1 cellular context compared by ENCODE assay signal in the genomic region with DNA sequence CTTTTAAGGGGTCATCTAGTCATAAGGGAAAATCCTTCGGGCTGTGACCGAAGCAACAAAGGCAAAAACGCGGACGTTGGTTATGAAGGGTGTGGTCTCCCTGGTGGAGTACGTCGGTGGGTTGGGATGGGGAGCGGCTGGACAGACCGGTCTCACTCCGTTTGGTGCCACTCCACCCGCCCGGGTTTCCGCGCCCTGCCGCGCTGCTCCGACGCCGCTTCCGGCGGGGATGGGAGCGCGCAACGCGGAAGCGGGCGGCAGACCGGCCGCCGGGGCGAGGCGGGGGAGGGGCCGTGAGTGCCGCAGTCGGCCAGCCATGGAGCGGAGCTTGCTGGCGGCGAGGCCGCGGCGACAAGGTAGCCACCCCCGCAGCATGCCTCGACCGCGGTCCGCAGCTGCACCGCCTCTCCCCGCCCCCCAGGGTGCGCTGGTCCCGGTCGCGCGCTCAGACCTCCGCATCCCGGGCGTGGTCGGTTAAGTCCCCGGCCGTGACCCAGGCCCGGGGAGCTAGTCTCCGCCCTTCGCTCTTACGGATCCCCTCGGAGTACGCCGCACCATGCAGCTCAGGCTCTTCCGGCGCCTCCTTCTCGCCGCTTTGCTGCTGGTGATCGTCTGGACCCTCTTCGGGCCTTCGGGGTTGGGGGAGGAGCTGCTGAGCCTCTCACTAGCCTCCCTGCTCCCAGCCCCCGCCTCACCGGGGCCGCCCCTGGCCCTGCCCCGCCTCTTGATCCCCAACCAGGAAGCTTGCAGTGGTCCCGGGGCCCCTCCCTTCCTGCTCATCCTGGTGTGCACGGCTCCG.
TF ChIP-seq lines count a peak whose summit lies in the region.

A gene with protein sequence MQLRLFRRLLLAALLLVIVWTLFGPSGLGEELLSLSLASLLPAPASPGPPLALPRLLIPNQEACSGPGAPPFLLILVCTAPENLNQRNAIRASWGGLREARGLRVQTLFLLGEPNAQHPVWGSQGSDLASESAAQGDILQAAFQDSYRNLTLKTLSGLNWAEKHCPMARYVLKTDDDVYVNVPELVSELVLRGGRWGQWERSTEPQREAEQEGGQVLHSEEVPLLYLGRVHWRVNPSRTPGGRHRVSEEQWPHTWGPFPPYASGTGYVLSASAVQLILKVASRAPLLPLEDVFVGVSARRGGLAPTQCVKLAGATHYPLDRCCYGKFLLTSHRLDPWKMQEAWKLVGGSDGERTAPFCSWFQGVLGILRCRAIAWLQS (plus strand): TSS at position 260 of the 799 bp plus-strand sequence. CDS start 297 bp downstream, at position 557.

TF ChIP-seq in K562, 482 proteins besides CTCF, POLR2A, EP300 and RAD21 (continued from another document and continues in another):
- TF ChIP-seq ZNF274 (IDR thresholded peaks at IDR 0.05; ENCODE audit: borderline replicate concordance, low read depth, low read length): no peak; the same call in 1 of the 2 replicates
- TF ChIP-seq SIRT6 (IDR thresholded peaks at IDR 0.05; ENCODE audit: low read depth, low read length): peak; percentile 94
- TF ChIP-seq, protein P1, sequence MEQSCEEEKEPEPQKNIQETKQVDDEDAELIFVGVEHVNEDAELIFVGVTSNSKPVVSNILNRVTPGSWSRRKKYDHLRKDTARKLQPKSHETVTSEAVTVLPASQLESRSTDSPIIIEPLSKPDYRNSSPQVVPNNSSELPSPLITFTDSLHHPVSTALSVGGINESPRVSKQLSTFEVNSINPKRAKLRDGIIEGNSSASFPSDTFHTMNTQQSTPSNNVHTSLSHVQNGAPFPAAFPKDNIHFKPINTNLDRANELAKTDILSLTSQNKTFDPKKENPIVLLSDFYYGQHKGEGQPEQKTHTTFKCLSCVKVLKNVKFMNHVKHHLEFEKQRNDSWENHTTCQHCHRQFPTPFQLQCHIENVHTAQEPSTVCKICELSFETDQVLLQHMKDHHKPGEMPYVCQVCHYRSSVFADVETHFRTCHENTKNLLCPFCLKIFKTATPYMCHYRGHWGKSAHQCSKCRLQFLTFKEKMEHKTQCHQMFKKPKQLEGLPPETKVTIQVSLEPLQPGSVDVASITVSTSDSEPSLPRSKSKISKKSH (CRISPR knock-in tag; IDR thresholded peaks at IDR 0.05): no peak
- no peak for TF ChIP-seq ZNF699 (CRISPR knock-in tag; IDR thresholded peaks at IDR 0.05; ENCODE audit: insufficient replicate concordance)
- peak; percentile 68 for TF ChIP-seq BHLHE40 (IDR thresholded peaks at IDR 0.05; ENCODE audit: low read length)
- TF ChIP-seq RBBP5 (IDR thresholded peaks at IDR 0.05; ENCODE audit: borderline replicate concordance, insufficient read depth, low read length, poor library complexity, severe bottlenecking): peak; percentile 85
- no peak for TF ChIP-seq JUNB (CRISPR knock-in tag; conservative IDR thresholded peaks at IDR 0.05)
- TF ChIP-seq, protein P2, sequence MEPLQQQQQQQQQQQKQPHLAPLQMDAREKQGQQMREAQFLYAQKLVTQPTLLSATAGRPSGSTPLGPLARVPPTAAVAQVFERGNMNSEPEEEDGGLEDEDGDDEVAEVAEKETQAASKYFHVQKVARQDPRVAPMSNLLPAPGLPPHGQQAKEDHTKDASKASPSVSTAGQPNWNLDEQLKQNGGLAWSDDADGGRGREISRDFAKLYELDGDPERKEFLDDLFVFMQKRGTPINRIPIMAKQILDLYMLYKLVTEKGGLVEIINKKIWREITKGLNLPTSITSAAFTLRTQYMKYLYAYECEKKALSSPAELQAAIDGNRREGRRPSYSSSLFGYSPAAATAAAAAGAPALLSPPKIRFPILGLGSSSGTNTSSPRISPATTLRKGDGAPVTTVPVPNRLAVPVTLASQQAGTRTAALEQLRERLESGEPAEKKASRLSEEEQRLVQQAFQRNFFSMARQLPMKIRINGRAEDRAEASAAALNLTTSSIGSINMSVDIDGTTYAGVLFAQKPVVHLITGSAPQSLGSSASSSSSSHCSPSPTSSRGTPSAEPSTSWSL (CRISPR knock-in tag; IDR thresholded peaks at IDR 0.05; ENCODE audit: borderline replicate concordance): no peak
- TF ChIP-seq, protein P3, sequence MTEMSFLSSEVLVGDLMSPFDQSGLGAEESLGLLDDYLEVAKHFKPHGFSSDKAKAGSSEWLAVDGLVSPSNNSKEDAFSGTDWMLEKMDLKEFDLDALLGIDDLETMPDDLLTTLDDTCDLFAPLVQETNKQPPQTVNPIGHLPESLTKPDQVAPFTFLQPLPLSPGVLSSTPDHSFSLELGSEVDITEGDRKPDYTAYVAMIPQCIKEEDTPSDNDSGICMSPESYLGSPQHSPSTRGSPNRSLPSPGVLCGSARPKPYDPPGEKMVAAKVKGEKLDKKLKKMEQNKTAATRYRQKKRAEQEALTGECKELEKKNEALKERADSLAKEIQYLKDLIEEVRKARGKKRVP (CRISPR knock-in tag; IDR thresholded peaks at IDR 0.05): no peak
- no peak for TF ChIP-seq CSDE1 (IDR thresholded peaks at IDR 0.05)
- TF ChIP-seq SMAD2 (IDR thresholded peaks at IDR 0.05; ENCODE audit: low read depth, low read length): no peak
- TF ChIP-seq CHD1 (IDR thresholded peaks at IDR 0.05; ENCODE audit: low read length): no peak
- no peak for TF ChIP-seq HIVEP1 (CRISPR knock-in tag; IDR thresholded peaks at IDR 0.05)
- no peak; the same call in 1 of the 2 replicates for TF ChIP-seq PHB (CRISPR knock-in tag; IDR thresholded peaks at IDR 0.05)
- no peak for TF ChIP-seq CREBBP (IDR thresholded peaks at IDR 0.05; ENCODE audit: low read depth, low read length)
- no peak for TF ChIP-seq TAF15 (IDR thresholded peaks at IDR 0.05; ENCODE audit: low read depth, low read length)
- TF ChIP-seq, protein P4, sequence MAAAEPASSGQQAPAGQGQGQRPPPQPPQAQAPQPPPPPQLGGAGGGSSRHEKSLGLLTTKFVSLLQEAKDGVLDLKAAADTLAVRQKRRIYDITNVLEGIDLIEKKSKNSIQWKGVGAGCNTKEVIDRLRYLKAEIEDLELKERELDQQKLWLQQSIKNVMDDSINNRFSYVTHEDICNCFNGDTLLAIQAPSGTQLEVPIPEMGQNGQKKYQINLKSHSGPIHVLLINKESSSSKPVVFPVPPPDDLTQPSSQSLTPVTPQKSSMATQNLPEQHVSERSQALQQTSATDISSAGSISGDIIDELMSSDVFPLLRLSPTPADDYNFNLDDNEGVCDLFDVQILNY (CRISPR knock-in tag; IDR thresholded peaks at IDR 0.05): peak; percentile 96; the same call in 1 of the 2 replicates
- TF ChIP-seq MTF1 (CRISPR knock-in tag; IDR thresholded peaks at IDR 0.05; ENCODE audit: borderline replicate concordance): no peak
- TF ChIP-seq, protein P5, sequence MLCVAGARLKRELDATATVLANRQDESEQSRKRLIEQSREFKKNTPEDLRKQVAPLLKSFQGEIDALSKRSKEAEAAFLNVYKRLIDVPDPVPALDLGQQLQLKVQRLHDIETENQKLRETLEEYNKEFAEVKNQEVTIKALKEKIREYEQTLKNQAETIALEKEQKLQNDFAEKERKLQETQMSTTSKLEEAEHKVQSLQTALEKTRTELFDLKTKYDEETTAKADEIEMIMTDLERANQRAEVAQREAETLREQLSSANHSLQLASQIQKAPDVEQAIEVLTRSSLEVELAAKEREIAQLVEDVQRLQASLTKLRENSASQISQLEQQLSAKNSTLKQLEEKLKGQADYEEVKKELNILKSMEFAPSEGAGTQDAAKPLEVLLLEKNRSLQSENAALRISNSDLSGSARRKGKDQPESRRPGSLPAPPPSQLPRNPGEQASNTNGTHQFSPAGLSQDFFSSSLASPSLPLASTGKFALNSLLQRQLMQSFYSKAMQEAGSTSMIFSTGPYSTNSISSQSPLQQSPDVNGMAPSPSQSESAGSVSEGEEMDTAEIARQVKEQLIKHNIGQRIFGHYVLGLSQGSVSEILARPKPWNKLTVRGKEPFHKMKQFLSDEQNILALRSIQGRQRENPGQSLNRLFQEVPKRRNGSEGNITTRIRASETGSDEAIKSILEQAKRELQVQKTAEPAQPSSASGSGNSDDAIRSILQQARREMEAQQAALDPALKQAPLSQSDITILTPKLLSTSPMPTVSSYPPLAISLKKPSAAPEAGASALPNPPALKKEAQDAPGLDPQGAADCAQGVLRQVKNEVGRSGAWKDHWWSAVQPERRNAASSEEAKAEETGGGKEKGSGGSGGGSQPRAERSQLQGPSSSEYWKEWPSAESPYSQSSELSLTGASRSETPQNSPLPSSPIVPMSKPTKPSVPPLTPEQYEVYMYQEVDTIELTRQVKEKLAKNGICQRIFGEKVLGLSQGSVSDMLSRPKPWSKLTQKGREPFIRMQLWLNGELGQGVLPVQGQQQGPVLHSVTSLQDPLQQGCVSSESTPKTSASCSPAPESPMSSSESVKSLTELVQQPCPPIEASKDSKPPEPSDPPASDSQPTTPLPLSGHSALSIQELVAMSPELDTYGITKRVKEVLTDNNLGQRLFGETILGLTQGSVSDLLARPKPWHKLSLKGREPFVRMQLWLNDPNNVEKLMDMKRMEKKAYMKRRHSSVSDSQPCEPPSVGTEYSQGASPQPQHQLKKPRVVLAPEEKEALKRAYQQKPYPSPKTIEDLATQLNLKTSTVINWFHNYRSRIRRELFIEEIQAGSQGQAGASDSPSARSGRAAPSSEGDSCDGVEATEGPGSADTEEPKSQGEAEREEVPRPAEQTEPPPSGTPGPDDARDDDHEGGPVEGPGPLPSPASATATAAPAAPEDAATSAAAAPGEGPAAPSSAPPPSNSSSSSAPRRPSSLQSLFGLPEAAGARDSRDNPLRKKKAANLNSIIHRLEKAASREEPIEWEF (CRISPR knock-in tag; IDR thresholded peaks at IDR 0.05): no peak
- TF ChIP-seq, protein P6, sequence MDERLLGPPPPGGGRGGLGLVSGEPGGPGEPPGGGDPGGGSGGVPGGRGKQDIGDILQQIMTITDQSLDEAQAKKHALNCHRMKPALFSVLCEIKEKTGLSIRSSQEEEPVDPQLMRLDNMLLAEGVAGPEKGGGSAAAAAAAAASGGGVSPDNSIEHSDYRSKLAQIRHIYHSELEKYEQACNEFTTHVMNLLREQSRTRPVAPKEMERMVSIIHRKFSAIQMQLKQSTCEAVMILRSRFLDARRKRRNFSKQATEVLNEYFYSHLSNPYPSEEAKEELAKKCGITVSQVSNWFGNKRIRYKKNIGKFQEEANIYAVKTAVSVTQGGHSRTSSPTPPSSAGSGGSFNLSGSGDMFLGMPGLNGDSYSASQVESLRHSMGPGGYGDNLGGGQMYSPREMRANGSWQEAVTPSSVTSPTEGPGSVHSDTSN (CRISPR knock-in tag; IDR thresholded peaks at IDR 0.05; ENCODE audit: low read depth): no peak
- TF ChIP-seq, protein P6 (tag; conservative IDR thresholded peaks at IDR 0.05; ENCODE audit: low read depth): no peak
- peak; percentile 13; the same call in 1 of the 2 replicates for TF ChIP-seq NFXL1 (CRISPR knock-in tag; IDR thresholded peaks at IDR 0.05)
- TF ChIP-seq STAG1 (CRISPR knock-in tag; IDR thresholded peaks at IDR 0.05; ENCODE audit: borderline replicate concordance): peak; percentile 54; the same call in 1 of the 2 replicates
- no peak for TF ChIP-seq MCM5 (IDR thresholded peaks at IDR 0.05; ENCODE audit: low read depth)
- 0 out of 2 replicates have a peak, but pooled peaks have one; percentile 7 for TF ChIP-seq NR4A1 (CRISPR knock-in tag; IDR thresholded peaks at IDR 0.05)
- TF ChIP-seq NR4A1 (tag; IDR thresholded peaks at IDR 0.05): peak; percentile 44; the same call in 1 of the 2 replicates
- TF ChIP-seq TCFL5 (CRISPR knock-in tag; conservative IDR thresholded peaks at IDR 0.05): no peak
- no peak for TF ChIP-seq NUFIP1 (IDR thresholded peaks at IDR 0.05; ENCODE audit: partially characterized antibody)
- 0 out of 2 replicates have a peak, but pooled peaks have one; percentile 10 for TF ChIP-seq SMARCE1 (IDR thresholded peaks at IDR 0.05)
- TF ChIP-seq ZNF507 (tag; conservative IDR thresholded peaks at IDR 0.05): no peak
- no peak for TF ChIP-seq CEBPB (tag; IDR thresholded peaks at IDR 0.05)
- TF ChIP-seq, protein P7, sequence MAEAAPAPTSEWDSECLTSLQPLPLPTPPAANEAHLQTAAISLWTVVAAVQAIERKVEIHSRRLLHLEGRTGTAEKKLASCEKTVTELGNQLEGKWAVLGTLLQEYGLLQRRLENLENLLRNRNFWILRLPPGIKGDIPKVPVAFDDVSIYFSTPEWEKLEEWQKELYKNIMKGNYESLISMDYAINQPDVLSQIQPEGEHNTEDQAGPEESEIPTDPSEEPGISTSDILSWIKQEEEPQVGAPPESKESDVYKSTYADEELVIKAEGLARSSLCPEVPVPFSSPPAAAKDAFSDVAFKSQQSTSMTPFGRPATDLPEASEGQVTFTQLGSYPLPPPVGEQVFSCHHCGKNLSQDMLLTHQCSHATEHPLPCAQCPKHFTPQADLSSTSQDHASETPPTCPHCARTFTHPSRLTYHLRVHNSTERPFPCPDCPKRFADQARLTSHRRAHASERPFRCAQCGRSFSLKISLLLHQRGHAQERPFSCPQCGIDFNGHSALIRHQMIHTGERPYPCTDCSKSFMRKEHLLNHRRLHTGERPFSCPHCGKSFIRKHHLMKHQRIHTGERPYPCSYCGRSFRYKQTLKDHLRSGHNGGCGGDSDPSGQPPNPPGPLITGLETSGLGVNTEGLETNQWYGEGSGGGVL (CRISPR knock-in tag; IDR thresholded peaks at IDR 0.05): no peak
- no peak for TF ChIP-seq ZNF224 (CRISPR knock-in tag; IDR thresholded peaks at IDR 0.05)
- peak; percentile 26; the same call in 1 of the 2 replicates for TF ChIP-seq KLF16 (IDR thresholded peaks at IDR 0.05)
- no peak for TF ChIP-seq HMG20A (CRISPR knock-in tag; conservative IDR thresholded peaks at IDR 0.05)
- TF ChIP-seq ZC3H11A (IDR thresholded peaks at IDR 0.05; ENCODE audit: low read depth, low read length): no peak
- TF ChIP-seq U2AF2 (optimal IDR thresholded peaks at IDR 0.05; ENCODE audit: low read depth, low read length): no peak
- TF ChIP-seq, protein P8, sequence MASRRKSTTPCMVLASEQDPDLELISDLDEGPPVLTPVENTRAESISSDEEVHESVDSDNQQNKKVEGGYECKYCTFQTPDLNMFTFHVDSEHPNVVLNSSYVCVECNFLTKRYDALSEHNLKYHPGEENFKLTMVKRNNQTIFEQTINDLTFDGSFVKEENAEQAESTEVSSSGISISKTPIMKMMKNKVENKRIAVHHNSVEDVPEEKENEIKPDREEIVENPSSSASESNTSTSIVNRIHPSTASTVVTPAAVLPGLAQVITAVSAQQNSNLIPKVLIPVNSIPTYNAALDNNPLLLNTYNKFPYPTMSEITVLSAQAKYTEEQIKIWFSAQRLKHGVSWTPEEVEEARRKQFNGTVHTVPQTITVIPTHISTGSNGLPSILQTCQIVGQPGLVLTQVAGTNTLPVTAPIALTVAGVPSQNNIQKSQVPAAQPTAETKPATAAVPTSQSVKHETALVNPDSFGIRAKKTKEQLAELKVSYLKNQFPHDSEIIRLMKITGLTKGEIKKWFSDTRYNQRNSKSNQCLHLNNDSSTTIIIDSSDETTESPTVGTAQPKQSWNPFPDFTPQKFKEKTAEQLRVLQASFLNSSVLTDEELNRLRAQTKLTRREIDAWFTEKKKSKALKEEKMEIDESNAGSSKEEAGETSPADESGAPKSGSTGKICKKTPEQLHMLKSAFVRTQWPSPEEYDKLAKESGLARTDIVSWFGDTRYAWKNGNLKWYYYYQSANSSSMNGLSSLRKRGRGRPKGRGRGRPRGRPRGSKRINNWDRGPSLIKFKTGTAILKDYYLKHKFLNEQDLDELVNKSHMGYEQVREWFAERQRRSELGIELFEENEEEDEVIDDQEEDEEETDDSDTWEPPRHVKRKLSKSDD (conservative IDR thresholded peaks at IDR 0.05; ENCODE audit: low read length): no peak
- no peak for TF ChIP-seq ZNF668 (CRISPR knock-in tag; IDR thresholded peaks at IDR 0.05)
- peak; percentile 79 for TF ChIP-seq ZNF253 (CRISPR knock-in tag; conservative IDR thresholded peaks at IDR 0.05)
- TF ChIP-seq ZNF212 (CRISPR knock-in tag; IDR thresholded peaks at IDR 0.05): 0 out of 2 replicates have a peak, but pooled peaks have one; percentile 28
